Comparison of ENCODE assay signal across 14 cellular contexts in genomic region chr13:37715606-37716015, GRCh38.
DNase-seq lines count a peak whose midpoint lies in the region; ATAC-seq and TF ChIP-seq lines count a peak whose summit lies in the region.
"Had no signal": no experiment of that assay in that cellular context is flagged by ENCODE, and none has a peak within 500 bp of the region (broad histone marks: within the 10 kb centered on the region; RNA-seq: fewer than 3 reads in every experiment).

No MANE protein-coding gene starts in this region.

- POLR2A ChIA-PET in PC-9 (lab: Charles Lee; ENCODE audit: unreplicated experiment): no interaction called here

- H3F3A ChIP-seq in PC-9 (ENCODE audit: insufficient read depth, low read depth): peaks cover 9% of the 10 kb centered on the region; the same call in 1 of the 2 replicates

- H3K4me3 ChIP-seq in PC-9: no peak overlapping the region
- no peak overlapping the region for H3K4me3 ChIP-seq in coronary artery
- H3K4me3 ChIP-seq in lower lobe of right lung: no peak overlapping the region
- H3K4me3 ChIP-seq in spleen: no peak overlapping the region
- H3K4me3 ChIP-seq: esophagus squamous epithelium had no signal

- peak; percentile 80 for DNase-seq in HCEC 1CT
- peak; percentile 7 to 82 for DNase-seq in PC-9
- DNase-seq in coronary artery (ENCODE audit: low spot score): peak; percentile 74
- peak; percentile 98 for DNase-seq in non-pigmented ciliary epithelial cell (ENCODE audit: low read depth)
- DNase-seq in caudate nucleus (lab: John Stamatoyannopoulos, UW): no peak
- DNase-seq in Right ventricle myocardium inferior (ENCODE audit: missing footprints): no peak
- no peak for DNase-seq in lower lobe of right lung
- no peak for DNase-seq in spleen
- DNase-seq: activated CD4-positive, alpha-beta T cell treated with anti-CD3 and anti-CD28 coated beads, Interleukin-2, amount 50 U/mL, for 48 hours; activated effector memory CD4-positive, alpha-beta T cell treated with Interleukin-2 at 50 U/mL for 16 hours; esophagus squamous epithelium; islet precursor cell; NCI-H2171 treated with DMSO at 0.1 percent for 48 hours; small intestine had no signal

- no peaks in the 10 kb centered on the region for H3K9me3 ChIP-seq in PC-9 (ENCODE audit: insufficient read depth, low read depth)
- H3K9me3 ChIP-seq in lower lobe of right lung: no peaks in the 10 kb centered on the region
- peaks cover 0 to 9% (median 0%) of the 10 kb centered on the region in 8 donors for H3K9me3 ChIP-seq in spleen
- H3K9me3 ChIP-seq: esophagus squamous epithelium had no signal

- 0 out of 2 replicates have a peak overlapping the region, but pooled peaks have one; percentile 5 for H3K4me2 ChIP-seq in PC-9

- CTCF ChIA-PET in PC-9 (lab: Charles Lee): no interaction called here

- no peak for ATAC-seq in Right ventricle myocardium inferior
- no peak for ATAC-seq in lower lobe of right lung

- 73 to 80% (median 77%) methylated on average over 6 of the region's 6 CpGs for WGBS in spleen, 5 donors

- H3K27ac ChIP-seq in PC-9: no peak overlapping the region
- H3K27ac ChIP-seq in coronary artery: peak overlapping the region; percentile 72 to 79
- H3K27ac ChIP-seq in caudate nucleus (ENCODE audit: low read depth, low read length): no peak overlapping the region
- H3K27ac ChIP-seq in lower lobe of right lung: no peak overlapping the region
- no peak overlapping the region for H3K27ac ChIP-seq in spleen
- H3K27ac ChIP-seq: esophagus squamous epithelium had no signal

- no peaks in the 10 kb centered on the region for H4K20me1 ChIP-seq in PC-9 (ENCODE audit: insufficient read depth)

- H3K4me1 ChIP-seq in PC-9 (replicated peaks; ENCODE audit: insufficient read depth) (peaks cover 18% of the 10 kb centered on the region), lower lobe of right lung (no peaks in the 10 kb centered on the region), spleen (no peaks in the 10 kb centered on the region)
- H3K4me1 ChIP-seq: esophagus squamous epithelium had no signal

- intact Hi-C loops in PC-9 (cut with micrococcal nuclease; ENCODE audit: unreplicated experiment): loop anchor here (1.0 kb wide), 1 partner anchor 59 kb away; no protein-coding TSS in a partner anchor
- intact Hi-C loops in Right ventricle myocardium inferior (cut with DNase I): no loop called here
- intact Hi-C loops in lower lobe of right lung (cut with DNase I): no loop called here
- intact Hi-C loops in spleen (cut with DNase I; ENCODE audit: low total_unique reads): no loop called here

- no peak for TF ChIP-seq CTCF in PC-9 (conservative IDR thresholded peaks at IDR 0.05)
- TF ChIP-seq CTCF in coronary artery (IDR thresholded peaks at IDR 0.05): no peak
- no peak for TF ChIP-seq CTCF in lower lobe of right lung (IDR thresholded peaks at IDR 0.05)
- TF ChIP-seq CTCF in spleen (IDR thresholded peaks at IDR 0.05 in 8 of 11, conservative IDR thresholded peaks at IDR 0.05 in 3 of 11): no peak

- H2AFZ ChIP-seq in PC-9: no peak overlapping the region

- BruUV-seq in PC-9 (replicated peaks; lab: Mats Ljungman, UMichigan): no TSS peak

- H3K36me3 ChIP-seq in PC-9 (ENCODE audit: low read depth) (no peaks in the 10 kb centered on the region), lower lobe of right lung (no peaks in the 10 kb centered on the region), spleen (no peaks in the 10 kb centered on the region)
- H3K36me3 ChIP-seq: esophagus squamous epithelium had no signal

- H3K79me2 ChIP-seq in PC-9 (ENCODE audit: low read depth): no peaks in the 10 kb centered on the region

- no peaks in the 10 kb centered on the region for H3K9me2 ChIP-seq in PC-9 (ENCODE audit: insufficient read depth)

- no peak for TF ChIP-seq POLR2A in spleen (IDR thresholded peaks at IDR 0.05)

- no peaks in the 10 kb centered on the region for H3K27me3 ChIP-seq in PC-9 (ENCODE audit: insufficient read depth, low read depth)
- H3K27me3 ChIP-seq in lower lobe of right lung (ENCODE audit: low read depth): no peaks in the 10 kb centered on the region
- no peaks in the 10 kb centered on the region for H3K27me3 ChIP-seq in spleen (replicated peaks in 1 of 7)
- H3K27me3 ChIP-seq: esophagus squamous epithelium had no signal

Comparison
In these comparisons a context has a peak if more than half of its experiments do, and no peak if none do; other contexts are left out.
1. DNase-seq: peak in HCEC 1CT (single experiment), PC-9 (2 of 2), coronary artery (single experiment) and non-pigmented ciliary epithelial cell (single experiment); none in caudate nucleus (0 of 61), Right ventricle myocardium inferior (single experiment), lower lobe of right lung (single experiment) and spleen (single experiment).
2. H3K27ac ChIP-seq: peak in coronary artery (2 of 2); none in PC-9 (single experiment), caudate nucleus (single experiment), lower lobe of right lung (single experiment) and spleen (0 of 8).